In genomic region chr21:42836767-42837301, GRCh38 we compare ENCODE assay signal across 19 cellular contexts. TPM values are rescaled to one million over a fixed set of nuclear protein-coding genes. Genes with fewer than 3 reads are reported as not detected.
A peak's percentile ranks its signal among the peaks of the same experiment; 100 is the strongest.
DNase-seq lines count a peak whose midpoint lies in the region; ATAC-seq and TF ChIP-seq lines count a peak whose summit lies in the region.
"Had no signal": no experiment of that assay in that cellular context is flagged by ENCODE, and none has a peak within 500 bp of the region (broad histone marks: within the 10 kb centered on the region; RNA-seq: fewer than 3 reads in every experiment).

No MANE protein-coding gene starts in this region.

- TF ChIP-seq CTCF in CD14-positive monocyte (IDR thresholded peaks at IDR 0.05) = no peak
- no peak for TF ChIP-seq CTCF in GM10266 (IDR thresholded peaks at IDR 0.05; ENCODE audit: control insufficient read depth, insufficient read depth, low read depth, missing control alignments)
- no peak for TF ChIP-seq CTCF in right lobe of liver (IDR thresholded peaks at IDR 0.05)

- peaks cover 0 to 9% (median 1%) of the 10 kb centered on the region in 4 donors for H3K36me3 ChIP-seq in right lobe of liver

- DNase-seq in CD14-positive monocyte (ENCODE audit: low spot score) (no peak), GM10266 (ENCODE audit: extremely low spot score) (peak; percentile 22), right lobe of liver (peak in 2 of 3 donors; percentile 45 to 52), NCI-H1436 treated with DMSO at 0.1 percent for 48 hours (lab: John Stamatoyannopoulos, UW) (no peak), NOMO-1 treated with DMSO at 0.1 percent for 48 hours (lab: John Stamatoyannopoulos, UW; ENCODE audit: unreplicated experiment) (no peak)
- DNase-seq in activated T-helper 1 cell treated with anti-CD3 and anti-CD28 coated beads, Interleukin-12 subunit alpha, Interleukin-12 subunit beta, Interleukin-2, Interleukin-4 antibody, amounts not matched to agents 30 ng/mL and 10 ng/mL and 1 ng/mL, durations not matched to agents 14 hours and 24 hours and 36 hours (ENCODE audit: low spot score) = no peak
- DNase-seq: activated CD4-positive, alpha-beta T cell treated with anti-CD3 and anti-CD28 coated beads for 4 hours; activated T-cell treated with anti-CD3 and anti-CD28 coated beads, Interleukin-2, amount 50 U/mL, for 72 hours; DND-41; IMR-90; midbrain; NCI-H1105; nucleus accumbens; SHP77 treated with DMSO at 0.1 percent for 48 hours; stimulated activated CD4-positive, alpha-beta T cell treated with anti-CD3 and anti-CD28 coated beads, Interleukin-4, amount 100 ng/mL, for 24 hours had no signal

- H3K27ac ChIP-seq in right lobe of liver = no peak overlapping the region
- H3K27ac ChIP-seq: BLaER1 treated with 17β-estradiol and CSF1 and Interleukin-3, amounts not matched to agents 10 nM and 100 nM had no signal

- H3K9me3 ChIP-seq in right lobe of liver = no peaks in the 10 kb centered on the region
- H3K9me3 ChIP-seq: BLaER1 treated with 17β-estradiol and CSF1 and Interleukin-3, amounts not matched to agents 10 nM and 100 nM; HAP-1 had no signal

- H3K9me3 Mint-ChIP-seq in CD14-positive monocyte = peaks cover 0 to 2% (median 0%) of the 10 kb centered on the region in 7 donors
- no peaks in the 10 kb centered on the region for H3K9me3 Mint-ChIP-seq in activated T-helper 1 cell treated with anti-CD3 and anti-CD28 coated beads, Interleukin-12 subunit alpha, Interleukin-12 subunit beta, Interleukin-2, Interleukin-4 antibody, amounts not matched to agents 30 ng/mL and 10 ng/mL and 1 ng/mL, durations not matched to agents 14 hours and 24 hours and 36 hours
- H3K9me3 Mint-ChIP-seq: activated T-cell treated with anti-CD3 and anti-CD28 coated beads, Interleukin-2, amount 50 U/mL, for 72 hours had no signal

- H3K36me3 Mint-ChIP-seq in CD14-positive monocyte = peaks cover 0 to 12% of the 10 kb centered on the region in 2 donors
- peaks cover 11% of the 10 kb centered on the region for H3K36me3 Mint-ChIP-seq in activated T-helper 1 cell treated with anti-CD3 and anti-CD28 coated beads, Interleukin-12 subunit alpha, Interleukin-12 subunit beta, Interleukin-2, Interleukin-4 antibody, amounts not matched to agents 30 ng/mL and 10 ng/mL and 1 ng/mL, durations not matched to agents 14 hours and 24 hours and 36 hours (ENCODE audit: low read depth)

- intact Hi-C loops in CD14-positive monocyte (cut with micrococcal nuclease) = no loop called here
- intact Hi-C loops in activated T-helper 1 cell treated with anti-CD3 and anti-CD28 coated beads, Interleukin-12 subunit alpha, Interleukin-12 subunit beta, Interleukin-2, Interleukin-4 antibody, amounts not matched to agents 30 ng/mL and 10 ng/mL and 1 ng/mL, durations not matched to agents 14 hours and 24 hours and 36 hours (cut with micrococcal nuclease) = no loop called here
- intact Hi-C loops in right lobe of liver (cut with DNase I) = loop anchor here in 1 of 2 donors (10.0 kb wide), 1 partner anchor 182 kb away; the partner anchor contains the start of gene PDE9A

- peaks cover 3% of the 10 kb centered on the region for H3K4me1 Mint-ChIP-seq in CD14-positive monocyte
- H3K4me1 Mint-ChIP-seq in activated T-helper 1 cell treated with anti-CD3 and anti-CD28 coated beads, Interleukin-12 subunit alpha, Interleukin-12 subunit beta, Interleukin-2, Interleukin-4 antibody, amounts not matched to agents 30 ng/mL and 10 ng/mL and 1 ng/mL, durations not matched to agents 14 hours and 24 hours and 36 hours (ENCODE audit: low read depth) = peaks cover 19% of the 10 kb centered on the region

- ATAC-seq in right lobe of liver (peak in 3 of 4 donors; percentile 1 to 5 (median 2)), GM19467 (IDR thresholded peaks at IDR 0.05; ENCODE audit: unreplicated experiment) (no peak), HG03354 (IDR thresholded peaks at IDR 0.05; ENCODE audit: poor library complexity, severe bottlenecking, unreplicated experiment) (no peak)
- ATAC-seq: activated T-cell treated with anti-CD3 and anti-CD28 coated beads, Interleukin-2, amount 50 U/mL, for 72 hours had no signal

- WGBS in right lobe of liver (ENCODE audit: insufficient coverage, low coverage, low lambda C conversion rate, missing lambda C conversion rate) = 63% methylated on average over 10 of the region's 15 CpGs

- H3K27ac Mint-ChIP-seq in CD14-positive monocyte = peak overlapping the region in 4 of 7 donors; percentile 8 to 47 (median 30)
- peak overlapping the region; percentile 21 for H3K27ac Mint-ChIP-seq in activated T-helper 1 cell treated with anti-CD3 and anti-CD28 coated beads, Interleukin-12 subunit alpha, Interleukin-12 subunit beta, Interleukin-2, Interleukin-4 antibody, amounts not matched to agents 30 ng/mL and 10 ng/mL and 1 ng/mL, durations not matched to agents 14 hours and 24 hours and 36 hours
- H3K27ac Mint-ChIP-seq: activated T-cell treated with anti-CD3 and anti-CD28 coated beads, Interleukin-2, amount 50 U/mL, for 72 hours had no signal

- peaks cover 21 to 23% (median 22%) of the 10 kb centered on the region in 3 donors for H3K27me3 Mint-ChIP-seq in CD14-positive monocyte (ENCODE audit: low read depth in 3 of 3)
- H3K27me3 Mint-ChIP-seq in activated T-helper 1 cell treated with anti-CD3 and anti-CD28 coated beads, Interleukin-12 subunit alpha, Interleukin-12 subunit beta, Interleukin-2, Interleukin-4 antibody, amounts not matched to agents 30 ng/mL and 10 ng/mL and 1 ng/mL, durations not matched to agents 14 hours and 24 hours and 36 hours (ENCODE audit: insufficient read depth) = no peaks in the 10 kb centered on the region

- H3K27me3 ChIP-seq in right lobe of liver = no peaks in the 10 kb centered on the region

- H3K4me1 ChIP-seq in right lobe of liver = peaks cover 0 to 11% (median 2%) of the 10 kb centered on the region in 4 donors
- H3K4me1 ChIP-seq: HAP-1 had no signal

- no peak overlapping the region for H3K4me3 Mint-ChIP-seq in CD14-positive monocyte
- no peak overlapping the region for H3K4me3 Mint-ChIP-seq in activated T-helper 1 cell treated with anti-CD3 and anti-CD28 coated beads, Interleukin-12 subunit alpha, Interleukin-12 subunit beta, Interleukin-2, Interleukin-4 antibody, amounts not matched to agents 30 ng/mL and 10 ng/mL and 1 ng/mL, durations not matched to agents 14 hours and 24 hours and 36 hours
- H3K4me3 Mint-ChIP-seq: activated T-cell treated with anti-CD3 and anti-CD28 coated beads, Interleukin-2, amount 50 U/mL, for 72 hours had no signal

- no peak for TF ChIP-seq POLR2A in right lobe of liver (IDR thresholded peaks at IDR 0.05)

- no peak overlapping the region for H3K4me3 ChIP-seq in right lobe of liver
- H3K4me3 ChIP-seq: BLaER1 treated with 17β-estradiol and CSF1 and Interleukin-3, amounts not matched to agents 10 nM and 100 nM; HAP-1 had no signal

RNA-seq across cellular contexts. Expression of gene WDR4, which starts 42.5 kb away (rescaled TPM):
- polyA plus RNA-seq in CD14-positive monocyte = 1 to 10 TPM; 2.9 to 3.6 TPM
- total RNA-seq in activated T-helper 1 cell treated with anti-CD3 and anti-CD28 coated beads, Interleukin-12 subunit alpha, Interleukin-12 subunit beta, Interleukin-2, Interleukin-4 antibody, amounts not matched to agents 30 ng/mL and 10 ng/mL and 1 ng/mL, durations not matched to agents 14 hours and 24 hours and 36 hours = 73.2 and 74.2 TPM in 2 replicates
- 10 to 100 TPM in 1 of 6 experiments, 1 to 10 TPM in 5; 6.3 to 10.5 (median 8.0) TPM for total RNA-seq in right lobe of liver

RNA-seq across cellular contexts. Expression of gene NDUFV3, which starts 56.3 kb away (rescaled TPM):
- 10 to 100 TPM; 18.2 to 35.5 TPM for polyA plus RNA-seq in CD14-positive monocyte
- total RNA-seq in activated T-helper 1 cell treated with anti-CD3 and anti-CD28 coated beads, Interleukin-12 subunit alpha, Interleukin-12 subunit beta, Interleukin-2, Interleukin-4 antibody, amounts not matched to agents 30 ng/mL and 10 ng/mL and 1 ng/mL, durations not matched to agents 14 hours and 24 hours and 36 hours = 41.9 and 44.4 TPM in 2 replicates
- total RNA-seq in right lobe of liver = 10 to 100 TPM; 18.9 to 39.1 (median 23.6) TPM

Comparison
In these comparisons a context has a peak if more than half of its experiments do, and no peak if none do; other contexts are left out.
1. DNase-seq: peak in GM10266 (single experiment) and right lobe of liver (2 of 3); none in CD14-positive monocyte (single experiment), activated T-helper 1 cell treated with anti-CD3 and anti-CD28 coated beads, Interleukin-12 subunit alpha, Interleukin-12 subunit beta, Interleukin-2, Interleukin-4 antibody, amounts not matched to agents 30 ng/mL and 10 ng/mL and 1 ng/mL, durations not matched to agents 14 hours and 24 hours and 36 hours (single experiment), NCI-H1436 treated with DMSO at 0.1 percent for 48 hours (single experiment) and NOMO-1 treated with DMSO at 0.1 percent for 48 hours (single experiment).
2. ATAC-seq: peak in right lobe of liver (3 of 4); none in GM19467 (single experiment) and HG03354 (single experiment).